8 cellular contexts compared by ENCODE assay signal in the genomic region with DNA sequence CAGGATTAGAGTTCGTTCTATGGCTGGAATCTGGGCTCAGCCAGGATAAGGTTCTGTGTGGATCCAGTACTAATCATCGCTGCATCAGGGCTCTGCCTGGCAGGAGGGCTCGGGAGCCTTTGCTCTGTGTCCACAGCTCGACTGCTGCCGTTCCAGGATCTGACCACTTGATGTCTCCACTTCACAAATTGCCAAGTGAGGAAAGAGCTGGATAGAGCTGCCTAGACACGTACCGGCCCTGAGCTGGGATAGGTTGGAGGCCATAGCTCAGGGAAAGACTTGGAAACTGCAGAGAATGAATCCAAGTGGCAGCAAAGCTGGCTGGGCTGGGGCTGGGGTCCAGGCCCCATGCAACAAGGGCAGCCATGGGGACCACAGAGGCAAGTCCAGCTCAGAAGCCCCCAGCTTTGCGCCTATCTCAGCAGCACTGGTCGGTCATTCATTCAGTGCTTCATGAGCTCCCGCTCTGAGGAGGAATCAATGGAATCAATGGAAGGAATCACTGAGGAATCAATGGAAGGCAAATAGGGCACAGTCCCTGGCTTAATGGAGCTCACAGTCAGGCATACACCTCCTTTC. TPM values are rescaled to one million over a fixed set of nuclear protein-coding genes. Genes with fewer than 3 reads are reported as not detected.
A peak's percentile ranks its signal among the peaks of the same experiment; 100 is the strongest.
DNase-seq lines count a peak whose midpoint lies in the region; ATAC-seq lines count a peak whose summit lies in the region.

No MANE protein-coding gene starts in this region.

- H3K27ac Mint-ChIP-seq in activated naive CD4-positive, alpha-beta T cell treated with anti-CD3 and anti-CD28 coated beads, Interleukin-2, amount 50 U/mL, for 72 hours = peak overlapping the region; percentile 66 to 89

- peak; percentile 42 for ATAC-seq in HG02623 (IDR thresholded peaks at IDR 0.05; ENCODE audit: unreplicated experiment)
- ATAC-seq in activated naive CD4-positive, alpha-beta T cell treated with anti-CD3 and anti-CD28 coated beads, Interleukin-2, amount 50 U/mL, for 72 hours = peak; percentile 93 to 99
- ATAC-seq in aorta (ENCODE audit: low FRiP score) = peak; percentile 92

- intact Hi-C loops in head of caudate nucleus (cut with DNase I) (no loop called here), posterior vena cava (cut with DNase I) (loop anchor here in 1 of 2 donors (5.0 kb wide), 1 partner anchor 107 kb away; no protein-coding TSS in a partner anchor), aorta (cut with DNase I) (loop anchor here (2.0 to 5.0 kb wide), 2 partner anchors 87 to 104 kb away; no protein-coding TSS in a partner anchor)

- H3K4me3 ChIP-seq in GM08714 (ENCODE audit: low read length) = peak overlapping the region; percentile 2; the same call in 1 of the 2 replicates
- no peak overlapping the region for H3K4me3 ChIP-seq in aorta (ENCODE audit: low read length in 2 of 2)

- no peaks in the 10 kb centered on the region for H3K36me3 ChIP-seq in aorta (ENCODE audit: control insufficient read depth in 1 of 2, insufficient read depth in 2 of 2, low read length in 1 of 2)

- no peak overlapping the region for H3K27ac ChIP-seq in aorta (ENCODE audit: low read depth in 1 of 2, low read length in 2 of 2)

- DNase-seq in NCI-H1105 (lab: John Stamatoyannopoulos, UW) (peak; percentile 79), SKM-1 (lab: John Stamatoyannopoulos, UW; ENCODE audit: unreplicated experiment) (peak; percentile 77), head of caudate nucleus (peak; percentile 58 to 92 (median 80)), posterior vena cava (ENCODE audit: low spot score) (peak; percentile 91), aorta (peak; percentile 87 to 89)
- peak; percentile 74 for DNase-seq in activated naive CD4-positive, alpha-beta T cell treated with anti-CD3 and anti-CD28 coated beads, Interleukin-2, amount 50 U/mL, for 72 hours (ENCODE audit: low spot score in 2 of 2)

- no peaks in the 10 kb centered on the region for H3K27me3 ChIP-seq in aorta (ENCODE audit: control insufficient read depth in 1 of 2, insufficient read depth in 2 of 2, low read length in 1 of 2)

- WGBS in aorta, 2 donors = 28 to 31% methylated on average over 10 of the region's 10 CpGs

- no peaks in the 10 kb centered on the region for H3K4me1 ChIP-seq in aorta (ENCODE audit: control insufficient read depth in 1 of 2, insufficient read depth in 2 of 2, low read length in 2 of 2)

- no peaks in the 10 kb centered on the region for H3K9me3 ChIP-seq in aorta (ENCODE audit: control insufficient read depth, low read length)

- no peaks in the 10 kb centered on the region for H3K9me3 Mint-ChIP-seq in activated naive CD4-positive, alpha-beta T cell treated with anti-CD3 and anti-CD28 coated beads, Interleukin-2, amount 50 U/mL, for 72 hours

- no peaks in the 10 kb centered on the region for H3K36me3 Mint-ChIP-seq in activated naive CD4-positive, alpha-beta T cell treated with anti-CD3 and anti-CD28 coated beads, Interleukin-2, amount 50 U/mL, for 72 hours

RNA-seq across cellular contexts. Expression of a gene that starts 38.0 kb away (rescaled TPM):
- total RNA-seq in activated naive CD4-positive, alpha-beta T cell treated with anti-CD3 and anti-CD28 coated beads, Interleukin-2, amount 50 U/mL, for 72 hours = 10 to 100 TPM; 62.4 to 98.9 TPM
- 10 to 100 TPM; 25.2 to 27.3 TPM for total RNA-seq in posterior vena cava
- total RNA-seq in aorta = 10 to 100 TPM; 30.1 to 32.4 TPM
- polyA plus RNA-seq in aorta = 10 to 100 TPM; 15.6 to 18.2 TPM

Comparison
In these comparisons a context has a peak if more than half of its experiments do, and no peak if none do; other contexts are left out.
1. ATAC-seq: peak in every context shown above with its lines; median percentile 96 in activated naive CD4-positive, alpha-beta T cell treated with anti-CD3 and anti-CD28 coated beads, Interleukin-2, amount 50 U/mL, for 72 hours; 92 in aorta; 42 in HG02623.